ENCODE assay signal across 1 cellular context in genomic region chr2:206164261-206164862, GRCh38.
TF ChIP-seq lines count a peak whose summit lies in the region.

No MANE protein-coding gene starts in this region.

TF ChIP-seq in HepG2, 621 proteins besides CTCF, POLR2A, EP300 and RAD21 (continued from another document):
- TF ChIP-seq, protein P1, sequence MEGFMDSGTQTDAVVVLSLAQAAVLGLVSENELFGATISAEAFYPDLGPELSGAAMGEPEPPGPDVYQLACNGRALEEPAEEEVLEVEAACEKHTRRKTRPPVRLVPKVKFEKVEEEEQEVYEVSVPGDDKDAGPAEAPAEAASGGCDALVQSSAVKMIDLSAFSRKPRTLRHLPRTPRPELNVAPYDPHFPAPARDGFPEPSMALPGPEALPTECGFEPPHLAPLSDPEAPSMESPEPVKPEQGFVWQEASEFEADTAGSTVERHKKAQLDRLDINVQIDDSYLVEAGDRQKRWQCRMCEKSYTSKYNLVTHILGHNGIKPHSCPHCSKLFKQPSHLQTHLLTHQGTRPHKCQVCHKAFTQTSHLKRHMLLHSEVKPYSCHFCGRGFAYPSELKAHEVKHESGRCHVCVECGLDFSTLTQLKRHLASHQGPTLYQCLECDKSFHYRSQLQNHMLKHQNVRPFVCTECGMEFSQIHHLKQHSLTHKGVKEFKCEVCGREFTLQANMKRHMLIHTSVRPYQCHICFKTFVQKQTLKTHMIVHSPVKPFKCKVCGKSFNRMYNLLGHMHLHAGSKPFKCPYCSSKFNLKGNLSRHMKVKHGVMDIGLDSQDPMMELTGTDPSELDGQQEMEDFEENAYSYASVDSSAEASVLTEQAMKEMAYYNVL (CRISPR knock-in tag; IDR thresholded peaks at IDR 0.05; ENCODE audit: borderline replicate concordance) = no peak
- TF ChIP-seq RBM22 (optimal IDR thresholded peaks at IDR 0.05; ENCODE audit: low read length) = no peak
- TF ChIP-seq DRAP1 (CRISPR knock-in tag; IDR thresholded peaks at IDR 0.05) = no peak
- no peak for TF ChIP-seq MAZ (IDR thresholded peaks at IDR 0.05; ENCODE audit: borderline replicate concordance, low read depth, low read length)
- TF ChIP-seq MAZ (CRISPR knock-in tag; IDR thresholded peaks at IDR 0.05; ENCODE audit: low read depth) = no peak
- TF ChIP-seq KDM3A (CRISPR knock-in tag; IDR thresholded peaks at IDR 0.05; ENCODE audit: low read depth) = 0 out of 2 replicates have a peak, but pooled peaks have one; percentile 36
- TF ChIP-seq, protein P2, sequence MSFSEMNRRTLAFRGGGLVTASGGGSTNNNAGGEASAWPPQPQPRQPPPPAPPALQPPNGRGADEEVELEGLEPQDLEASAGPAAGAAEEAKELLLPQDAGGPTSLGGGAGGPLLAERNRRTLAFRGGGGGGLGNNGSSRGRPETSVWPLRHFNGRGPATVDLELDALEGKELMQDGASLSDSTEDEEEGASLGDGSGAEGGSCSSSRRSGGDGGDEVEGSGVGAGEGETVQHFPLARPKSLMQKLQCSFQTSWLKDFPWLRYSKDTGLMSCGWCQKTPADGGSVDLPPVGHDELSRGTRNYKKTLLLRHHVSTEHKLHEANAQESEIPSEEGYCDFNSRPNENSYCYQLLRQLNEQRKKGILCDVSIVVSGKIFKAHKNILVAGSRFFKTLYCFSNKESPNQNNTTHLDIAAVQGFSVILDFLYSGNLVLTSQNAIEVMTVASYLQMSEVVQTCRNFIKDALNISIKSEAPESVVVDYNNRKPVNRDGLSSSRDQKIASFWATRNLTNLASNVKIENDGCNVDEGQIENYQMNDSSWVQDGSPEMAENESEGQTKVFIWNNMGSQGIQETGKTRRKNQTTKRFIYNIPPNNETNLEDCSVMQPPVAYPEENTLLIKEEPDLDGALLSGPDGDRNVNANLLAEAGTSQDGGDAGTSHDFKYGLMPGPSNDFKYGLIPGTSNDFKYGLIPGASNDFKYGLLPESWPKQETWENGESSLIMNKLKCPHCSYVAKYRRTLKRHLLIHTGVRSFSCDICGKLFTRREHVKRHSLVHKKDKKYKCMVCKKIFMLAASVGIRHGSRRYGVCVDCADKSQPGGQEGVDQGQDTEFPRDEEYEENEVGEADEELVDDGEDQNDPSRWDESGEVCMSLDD (CRISPR knock-in tag; IDR thresholded peaks at IDR 0.05; ENCODE audit: borderline replicate concordance) = no peak
- no peak for TF ChIP-seq ZC3H13 (CRISPR knock-in tag; IDR thresholded peaks at IDR 0.05)
